Comparison of ENCODE assay signal across 16 cellular contexts in the genomic region with DNA sequence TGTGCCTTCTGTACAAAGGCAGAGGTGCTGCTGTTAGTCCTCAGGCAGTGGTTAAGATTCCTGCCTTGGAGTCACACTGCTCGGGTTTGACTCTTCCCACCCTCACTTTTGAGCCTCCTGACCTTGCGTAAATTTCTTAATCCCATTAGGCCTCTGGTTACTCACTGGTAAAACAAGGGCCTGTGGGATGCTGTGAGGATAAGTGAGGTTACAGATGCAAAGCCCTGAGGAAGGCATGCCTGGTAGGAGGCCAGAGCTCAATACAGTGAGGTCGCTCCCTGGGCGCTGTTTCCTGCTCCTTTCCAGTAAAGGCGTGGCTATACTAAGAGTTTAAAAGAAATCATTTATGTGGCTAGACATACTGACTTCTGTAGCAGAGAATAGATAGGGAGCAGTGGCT.
DNase-seq lines count a peak whose midpoint lies in the region; ATAC-seq and TF ChIP-seq lines count a peak whose summit lies in the region.
"Had no signal": no experiment of that assay in that cellular context is flagged by ENCODE, and none has a peak within 500 bp of the region (broad histone marks: within the 10 kb centered on the region; RNA-seq: fewer than 3 reads in every experiment).

No MANE protein-coding gene starts in this region.

- no peaks in the 10 kb centered on the region for H4K20me1 ChIP-seq in SK-N-SH (ENCODE audit: insufficient read depth)

- H3K36me3 ChIP-seq in MG63 (no peaks in the 10 kb centered on the region), SK-N-SH (replicated peaks in 1 of 2; ENCODE audit: control insufficient read depth in 1 of 2, insufficient read depth in 2 of 2, low read length in 1 of 2) (no peaks in the 10 kb centered on the region)

- H3K9me3 ChIP-seq in MG63 = no peaks in the 10 kb centered on the region
- H3K9me3 ChIP-seq in SK-N-SH = no peaks in the 10 kb centered on the region
- H3K9me3 ChIP-seq: mucosa of descending colon had no signal

- H3K79me2 ChIP-seq in SK-N-SH (ENCODE audit: insufficient read depth) = no peaks in the 10 kb centered on the region

- POLR2A ChIA-PET in SK-N-SH (lab: Yijun Ruan, JAX) = no interaction called here

- no peaks in the 10 kb centered on the region; the same call in 1 of the 2 replicates for H3K27me3 ChIP-seq in MG63
- H3K27me3 ChIP-seq in SK-N-SH (ENCODE audit: insufficient read depth) = no peaks in the 10 kb centered on the region

- no peak overlapping the region for H3K4me2 ChIP-seq in SK-N-SH

- H3K9ac ChIP-seq in SK-N-SH = no peak overlapping the region

- TF ChIP-seq RAD21 in SK-N-SH (IDR thresholded peaks at IDR 0.05; ENCODE audit: low read length) = no peak

- no peak overlapping the region; a peak in 1 of 4 replicates for H3K27ac ChIP-seq in SK-N-SH (ENCODE audit: low read depth in 2 of 2, low read length in 1 of 2)
- H3K27ac ChIP-seq: C4-2B had no signal

- ATAC-seq in HG03135 (IDR thresholded peaks at IDR 0.05; ENCODE audit: unreplicated experiment) = no peak
- ATAC-seq: K562; left cardiac atrium; mucosa of descending colon; stimulated activated effector memory CD8-positive, alpha-beta T cell treated with anti-CD3 and anti-CD28 coated beads, Interleukin-12 subunit alpha, Interleukin-12 subunit beta, amount 100 ng/mL, for 72 hours had no signal

- 57% methylated on average over 5 of the region's 5 CpGs for WGBS in SK-N-SH (ENCODE audit: low lambda C conversion rate)

- H2AFZ ChIP-seq in SK-N-SH (ENCODE audit: low read depth) = no peak overlapping the region

- peaks cover 0 to 4% of the 10 kb centered on the region in 2 experiments; a peak in 2 of 4 replicates for H3K4me1 ChIP-seq in SK-N-SH (ENCODE audit: control insufficient read depth in 1 of 2, insufficient read depth in 2 of 2, low read depth in 1 of 2, low read length in 1 of 2)

- H3F3A ChIP-seq in SK-N-SH (replicated peaks; ENCODE audit: insufficient read depth) = no peaks in the 10 kb centered on the region

- DNase-seq in MG63 = peak; percentile 41
- peak; percentile 60 for DNase-seq in astrocyte of the hippocampus (ENCODE audit: low read depth, low spot score)
- peak; percentile 75 for DNase-seq in iris pigment epithelial cell (ENCODE audit: low read depth)
- peak; percentile 50 for DNase-seq in stromal cell of bone marrow (ENCODE audit: low read depth)
- no peak for DNase-seq in inferior parietal cortex (ENCODE audit: extremely low spot score)
- DNase-seq in SK-N-SH = no peak
- DNase-seq: activated CD4-positive, CD25-positive, alpha-beta regulatory T cell treated with anti-CD3 and anti-CD28 coated beads, Interleukin-2, amount 50 U/mL, for 72 hours; DMS153; left cardiac atrium; mucosa of descending colon; NCI-H1092 treated with DMSO at 0.1 percent for 48 hours; NCI-H774 had no signal

- no peak for TF ChIP-seq CTCF in SK-N-SH (IDR thresholded peaks at IDR 0.05)

- no peaks in the 10 kb centered on the region for H3K9me2 ChIP-seq in SK-N-SH

- H3K4me3 ChIP-seq in MG63 (no peak overlapping the region), SK-N-SH (ENCODE audit: low read depth in 2 of 2, low read length in 1 of 2) (no peak overlapping the region)
- H3K4me3 ChIP-seq: K562, mucosa of descending colon had no signal

- CTCF ChIA-PET in SK-N-SH (lab: Yijun Ruan, JAX) = no interaction called here

- TF ChIP-seq EP300 in SK-N-SH (IDR thresholded peaks at IDR 0.05; ENCODE audit: borderline replicate concordance in 1 of 2, low read depth in 1 of 2, low read length in 1 of 2) = no peak

TF ChIP-seq in SK-N-SH, 30 proteins besides CTCF, POLR2A, EP300 and RAD21:
- TF ChIP-seq MAX (IDR thresholded peaks at IDR 0.05; ENCODE audit: low read depth) (no peak), RCOR1 (IDR thresholded peaks at IDR 0.05; ENCODE audit: low read length) (no peak), EZH2phosphoT487 (IDR thresholded peaks at IDR 0.05; ENCODE audit: borderline replicate concordance, low read depth) (no peak), TEAD4 (IDR thresholded peaks at IDR 0.05; ENCODE audit: borderline replicate concordance, insufficient read depth) (no peak), FOXJ3 (CRISPR knock-in tag; IDR thresholded peaks at IDR 0.05) (no peak), RXRA (IDR thresholded peaks at IDR 0.05; ENCODE audit: borderline replicate concordance, low read depth) (no peak), RFX5 (IDR thresholded peaks at IDR 0.05; ENCODE audit: low read length) (no peak), CHD2 (IDR thresholded peaks at IDR 0.05; ENCODE audit: low read length, partially characterized antibody) (no peak), TCF12 (IDR thresholded peaks at IDR 0.05) (no peak), TAF1 (IDR thresholded peaks at IDR 0.05; ENCODE audit: borderline replicate concordance, low read depth, low read length) (no peak), ELF1 (IDR thresholded peaks at IDR 0.05) (no peak), NRF1 (IDR thresholded peaks at IDR 0.05; ENCODE audit: low read depth, low read length) (no peak), GABPA (IDR thresholded peaks at IDR 0.05; ENCODE audit: low read depth) (no peak), JUND (IDR thresholded peaks at IDR 0.05) (no peak), SIN3A (IDR thresholded peaks at IDR 0.05; ENCODE audit: borderline replicate concordance, low read depth, low read length) (no peak)

Comparison
In these comparisons a context has a peak if more than half of its experiments do, and no peak if none do; other contexts are left out.
1. DNase-seq: peak in MG63 (single experiment), astrocyte of the hippocampus (single experiment), iris pigment epithelial cell (single experiment) and stromal cell of bone marrow (single experiment); none in inferior parietal cortex (single experiment) and SK-N-SH (single experiment).